Comparison of ENCODE assay signal across 9 cellular contexts in the genomic region with DNA sequence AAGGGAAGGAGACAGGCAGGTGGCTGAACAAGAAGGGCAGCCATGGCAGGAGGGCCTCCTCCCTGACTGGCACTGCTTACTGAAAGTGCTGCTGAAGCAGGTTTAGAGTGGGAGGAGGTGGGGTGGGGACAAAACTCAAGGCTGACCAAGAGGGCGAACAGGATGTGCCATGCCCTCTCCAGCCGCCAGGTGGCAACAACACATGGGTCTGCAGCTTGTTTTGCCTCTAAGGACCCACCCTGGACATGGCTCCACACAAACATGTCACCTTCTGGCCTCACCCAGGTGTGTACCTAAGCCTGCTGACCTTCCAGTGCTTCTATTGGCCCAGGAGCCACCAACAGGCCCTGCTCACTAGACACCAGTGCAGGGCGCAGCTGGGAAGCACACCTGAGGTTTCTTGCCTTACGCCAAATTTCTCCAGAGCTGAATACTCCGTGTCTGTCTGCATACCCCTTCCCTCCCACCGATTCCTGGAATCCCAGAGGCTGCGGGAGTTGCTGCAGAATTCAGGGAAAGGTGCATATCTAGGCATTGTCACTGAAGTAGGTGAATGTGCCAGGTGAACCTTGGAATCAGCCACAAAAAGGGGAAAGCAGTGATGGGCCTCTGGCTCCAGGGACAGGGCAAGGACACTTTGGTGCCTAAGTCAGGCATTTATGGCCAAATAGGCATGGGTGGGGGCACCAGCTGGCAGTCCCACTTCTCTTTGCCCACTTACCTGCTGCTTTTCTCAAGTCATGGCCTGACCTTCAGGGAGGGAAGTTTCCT. TPM values are rescaled to one million over a fixed set of nuclear protein-coding genes. Genes with fewer than 3 reads are reported as not detected.
DNase-seq lines count a peak whose midpoint lies in the region; ATAC-seq and TF ChIP-seq lines count a peak whose summit lies in the region.
"Had no signal": no experiment of that assay in that cellular context is flagged by ENCODE, and none has a peak within 500 bp of the region (broad histone marks: within the 10 kb centered on the region; RNA-seq: fewer than 3 reads in every experiment).

No MANE protein-coding gene starts in this region.

- H2AFZ ChIP-seq in MM.1S (ENCODE audit: low read length) (peak overlapping the region; percentile 67), SU-DHL-6 (ENCODE audit: low read depth, low read length, severe bottlenecking) (no peak overlapping the region)

- H4K20me1 ChIP-seq in MM.1S (ENCODE audit: insufficient read depth, low read length) (no peaks in the 10 kb centered on the region), SU-DHL-6 (ENCODE audit: low read depth, low read length) (no peaks in the 10 kb centered on the region)

- H3K9ac ChIP-seq in MM.1S (ENCODE audit: low read length) = no peak overlapping the region; the same call in 1 of the 2 replicates
- no peak overlapping the region for H3K9ac ChIP-seq in SU-DHL-6 (ENCODE audit: low read length)
- H3K9ac ChIP-seq in adipocyte (ENCODE audit: low read length) = no peak overlapping the region

- H3K27ac ChIP-seq in MM.1S (ENCODE audit: low read length) = peak overlapping the region; percentile 48; the same call in 1 of the 2 replicates
- H3K27ac ChIP-seq in SU-DHL-6 (ENCODE audit: low read depth, low read length) = no peak overlapping the region
- no peak overlapping the region for H3K27ac ChIP-seq in cardiac muscle cell
- no peak overlapping the region for H3K27ac ChIP-seq in aorta (ENCODE audit: low read depth in 1 of 2, low read length in 2 of 2)

- H3K4me3 Mint-ChIP-seq in progenitor cell of endocrine pancreas (ENCODE audit: low read depth) = no peak overlapping the region

- H3K27me3 ChIP-seq in MM.1S (replicated peaks; ENCODE audit: insufficient read depth, low read length) (no peaks in the 10 kb centered on the region), SU-DHL-6 (ENCODE audit: low read length) (no peaks in the 10 kb centered on the region), adipocyte (replicated peaks; ENCODE audit: control insufficient read depth, insufficient read depth, low read length) (no peaks in the 10 kb centered on the region), cardiac muscle cell (no peaks in the 10 kb centered on the region), aorta (ENCODE audit: control insufficient read depth in 1 of 2, insufficient read depth in 2 of 2, low read length in 1 of 2) (no peaks in the 10 kb centered on the region)

- H3K9me3 Mint-ChIP-seq in progenitor cell of endocrine pancreas (ENCODE audit: low read depth) = no peaks in the 10 kb centered on the region

- peak overlapping the region; percentile 92 for H3K27ac Mint-ChIP-seq in progenitor cell of endocrine pancreas

- H3K79me2 ChIP-seq in MM.1S (ENCODE audit: low read length) (peaks cover 7% of the 10 kb centered on the region; the same call in 1 of the 2 replicates), SU-DHL-6 (ENCODE audit: insufficient read depth, low read length) (no peaks in the 10 kb centered on the region)

- H3K9me2 ChIP-seq in MM.1S (replicated peaks; ENCODE audit: insufficient read depth, low read length) (no peaks in the 10 kb centered on the region), SU-DHL-6 (replicated peaks; ENCODE audit: insufficient read depth, low read length) (no peaks in the 10 kb centered on the region)

- peaks cover 43% of the 10 kb centered on the region for H3K4me1 Mint-ChIP-seq in progenitor cell of endocrine pancreas (ENCODE audit: low read depth)

- no peak overlapping the region for H3K4me2 ChIP-seq in MM.1S (ENCODE audit: low read depth, low read length)
- no peak overlapping the region for H3K4me2 ChIP-seq in SU-DHL-6 (ENCODE audit: low read depth, low read length, poor library complexity, severe bottlenecking)

- intact Hi-C loops in aorta (cut with DNase I) = loop anchor here (2.0 to 10.0 kb wide), 3 partner anchors 65 to 257 kb away; a partner anchor contains a TSS

- peaks cover 8% of the 10 kb centered on the region for H3K36me3 Mint-ChIP-seq in progenitor cell of endocrine pancreas (ENCODE audit: insufficient read depth)

- peak; percentile 71 for TF ChIP-seq CTCF in MM.1S (IDR thresholded peaks at IDR 0.05; ENCODE audit: low read length)
- TF ChIP-seq CTCF in SU-DHL-6 (IDR thresholded peaks at IDR 0.05; ENCODE audit: insufficient read depth, low read length, poor library complexity, severe bottlenecking) = peak; percentile 73
- peak; percentile 94 for TF ChIP-seq CTCF in cardiac muscle cell (IDR thresholded peaks at IDR 0.05; ENCODE audit: low read depth, low read length)
- TF ChIP-seq CTCF in progenitor cell of endocrine pancreas (IDR thresholded peaks at IDR 0.05; ENCODE audit: unreplicated experiment) = peak; percentile 95

- H3F3A ChIP-seq in MM.1S (ENCODE audit: insufficient read depth, low read length) (0 out of 2 replicates have a peak, but pooled peaks cover 2% of the 10 kb centered on the region), SU-DHL-6 (ENCODE audit: insufficient read depth) (no peaks in the 10 kb centered on the region; the same call in 1 of the 2 replicates)

- H3K4me3 ChIP-seq in MM.1S (ENCODE audit: low read length) (no peak overlapping the region), SU-DHL-6 (ENCODE audit: insufficient read depth, low read length, poor library complexity, severe bottlenecking) (no peak overlapping the region), adipocyte (ENCODE audit: low read length) (no peak overlapping the region), cardiac muscle cell (no peak overlapping the region), aorta (ENCODE audit: low read length in 2 of 2) (no peak overlapping the region)

- WGBS in aorta, 2 donors = 57 to 64% methylated on average over 7 of the region's 7 CpGs

- H3K4me1 ChIP-seq in MM.1S (ENCODE audit: low read length) = peaks cover 13% of the 10 kb centered on the region
- H3K4me1 ChIP-seq in adipocyte (ENCODE audit: control insufficient read depth, insufficient read depth, low read length) = peaks cover 26% of the 10 kb centered on the region
- peaks cover 8% of the 10 kb centered on the region for H3K4me1 ChIP-seq in cardiac muscle cell (ENCODE audit: low read depth)
- H3K4me1 ChIP-seq in aorta (ENCODE audit: control insufficient read depth in 1 of 2, insufficient read depth in 2 of 2, low read length in 2 of 2) = no peaks in the 10 kb centered on the region

- no peaks in the 10 kb centered on the region for H3K27me3 Mint-ChIP-seq in progenitor cell of endocrine pancreas

- no peaks in the 10 kb centered on the region for H3K36me3 ChIP-seq in MM.1S (replicated peaks; ENCODE audit: insufficient read depth, low read length)
- H3K36me3 ChIP-seq in SU-DHL-6 (ENCODE audit: low read length) = no peaks in the 10 kb centered on the region
- H3K36me3 ChIP-seq in adipocyte (ENCODE audit: control insufficient read depth, insufficient read depth, low read length, severe bottlenecking) = no peaks in the 10 kb centered on the region
- no peaks in the 10 kb centered on the region for H3K36me3 ChIP-seq in cardiac muscle cell
- H3K36me3 ChIP-seq in aorta (ENCODE audit: control insufficient read depth in 1 of 2, insufficient read depth in 2 of 2, low read length in 1 of 2) = no peaks in the 10 kb centered on the region

- H3K9me3 ChIP-seq in MM.1S (replicated peaks; ENCODE audit: insufficient read depth, low read length) = no peaks in the 10 kb centered on the region
- no peaks in the 10 kb centered on the region for H3K9me3 ChIP-seq in SU-DHL-6 (ENCODE audit: insufficient read depth, low read length)
- no peaks in the 10 kb centered on the region for H3K9me3 ChIP-seq in adipocyte (ENCODE audit: control insufficient read depth, low read length)
- no peaks in the 10 kb centered on the region for H3K9me3 ChIP-seq in cardiac muscle cell (ENCODE audit: low read depth)
- no peaks in the 10 kb centered on the region for H3K9me3 ChIP-seq in aorta (ENCODE audit: control insufficient read depth, low read length)

- DNase-seq in DMS 273 (lab: John Stamatoyannopoulos, UW; ENCODE audit: unreplicated experiment) (peak; percentile 87), MM.1S (peak; percentile 80), adipocyte (ENCODE audit: low read depth) (peak; percentile 78), cardiac muscle cell (ENCODE audit: low read depth in 1 of 2, low spot score in 1 of 2) (peak; percentile 75 to 78), progenitor cell of endocrine pancreas (ENCODE audit: low spot score, unreplicated experiment) (peak; percentile 77), aorta (peak; percentile 84 to 94)

- ATAC-seq in GM21576 (IDR thresholded peaks at IDR 0.05; ENCODE audit: unreplicated experiment) = peak; percentile 72
- ATAC-seq in aorta (ENCODE audit: low FRiP score) = peak; percentile 81

RNA-seq across cellular contexts. Expression of a gene that starts 5.3 kb away (rescaled TPM):
- 7.5 and 41.8 TPM in 2 replicates for total RNA-seq in cardiac muscle cell
- polyA plus RNA-seq in cardiac muscle cell = 13.4 and 45.6 TPM in 2 replicates
- 26.1 and 29.4 TPM in 2 replicates for total RNA-seq in progenitor cell of endocrine pancreas
- 1 to 10 TPM; 2.2 to 4.2 TPM for total RNA-seq in aorta
- 1 to 10 TPM; 1.3 to 7.8 TPM for polyA plus RNA-seq in aorta

RNA-seq across cellular contexts. Expression of a gene that starts 28.3 kb away (rescaled TPM):
- total RNA-seq in cardiac muscle cell (10.3 and 12.9 TPM in 2 replicates), progenitor cell of endocrine pancreas (33.7 and 38.7 TPM in 2 replicates), aorta (1 to 10 TPM; 1.6 to 4.2 TPM)
- polyA plus RNA-seq in cardiac muscle cell (5.8 and 6.1 TPM in 2 replicates), aorta (1 to 10 TPM in 1 of 2 donors, under 1 TPM in 1; 0.38 to 2.1 TPM)

RNA-seq across cellular contexts. Expression of a gene that starts 29.2 kb away (rescaled TPM):
- total RNA-seq in cardiac muscle cell (not detected in 2 replicates), progenitor cell of endocrine pancreas (0.29 TPM in 1 of 2 replicates, not detected in the other), aorta (not detected)
- polyA plus RNA-seq in cardiac muscle cell (0.57 TPM in 1 of 2 replicates, not detected in the other), aorta (not detected)
- total RNA-seq: activated CD8-positive, alpha-beta memory T cell treated with anti-CD3 and anti-CD28 coated beads for 36 hours had no signal
